ENCODE assay signal across 23 cellular contexts in the genomic region with DNA sequence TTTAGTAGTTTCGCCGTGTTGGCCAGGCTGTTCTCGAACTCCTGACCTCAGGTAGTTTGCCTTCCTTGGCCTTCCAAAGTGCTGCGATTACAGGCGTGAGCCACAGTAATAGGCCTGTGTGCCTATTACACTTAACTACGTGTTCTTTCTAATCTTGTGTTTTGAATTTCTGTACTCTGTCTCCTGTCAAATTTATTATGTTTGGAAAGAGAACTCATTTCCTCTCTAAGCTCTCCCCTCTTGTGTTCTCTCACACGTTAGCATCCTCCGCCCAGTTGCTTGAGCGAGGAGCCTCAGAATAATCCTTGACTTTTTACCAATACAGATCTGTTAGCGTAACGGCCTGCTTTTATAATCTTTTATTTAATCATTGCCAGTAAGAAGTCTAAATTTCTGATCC. TPM values are rescaled to one million over a fixed set of nuclear protein-coding genes. Genes with fewer than 3 reads are reported as not detected.
A peak's percentile ranks its signal among the peaks of the same experiment; 100 is the strongest.
DNase-seq lines count a peak whose midpoint lies in the region; ATAC-seq and TF ChIP-seq lines count a peak whose summit lies in the region.
"Had no signal": no experiment of that assay in that cellular context is flagged by ENCODE, and none has a peak within 500 bp of the region (broad histone marks: within the 10 kb centered on the region; RNA-seq: fewer than 3 reads in every experiment).

No MANE protein-coding gene starts in this region.

- DNase-seq in activated naive CD4-positive, alpha-beta T cell treated with anti-CD3 and anti-CD28 coated beads, Interleukin-2, amount 50 U/mL, for 72 hours (ENCODE audit: low spot score in 2 of 2): no peak
- no peak for DNase-seq in activated naive CD4-positive, alpha-beta T cell treated with anti-CD3 and anti-CD28 coated beads for 36 hours
- DNase-seq in T-helper 17 cell: no peak
- no peak for DNase-seq in immature natural killer cell
- DNase-seq in transverse colon: no peak
- DNase-seq in testis: no peak
- DNase-seq in tibial artery: no peak
- DNase-seq: activated naive CD4-positive, alpha-beta T cell treated with Interleukin-2 at 50 U/mL for 16 hours; brain microvascular endothelial cell; COR-L47; cortex of kidney; EL; KBM-7; NCI-H187 treated with DMSO at 0.1 percent for 48 hours; NCI-H345; SJCRH30; spleen; T1000 had no signal

- CTCF ChIA-PET in activated naive CD4-positive, alpha-beta T cell treated with anti-CD3 and anti-CD28 coated beads for 36 hours (lab: Charles Lee): interaction anchor here (0.8 kb wide), 1 partner anchor 171 kb away, joined by 3 read pairs; no protein-coding TSS in a partner anchor

- H3K36me3 ChIP-seq in transverse colon: peaks cover 0 to 30% (median 13%) of the 10 kb centered on the region in 4 donors
- H3K36me3 ChIP-seq in testis (ENCODE audit: low read depth, missing control alignments): no peaks in the 10 kb centered on the region
- peaks cover 17 to 43% (median 35%) of the 10 kb centered on the region in 3 donors for H3K36me3 ChIP-seq in tibial artery

- WGBS in transverse colon (ENCODE audit: low coverage in 1 of 2), 2 donors: 70 to 93% methylated on average over 3 to 11 of the region's 11 CpGs
- 83 to 86% methylated on average over 11 of the region's 11 CpGs for WGBS in testis, 2 donors

- no peaks in the 10 kb centered on the region for H3K27me3 ChIP-seq in transverse colon
- H3K27me3 ChIP-seq in testis: no peaks in the 10 kb centered on the region
- no peaks in the 10 kb centered on the region for H3K27me3 ChIP-seq in tibial artery
- H3K27me3 ChIP-seq: brain microvascular endothelial cell, SJCRH30, spleen had no signal

- peak overlapping the region; percentile 1 to 5 for H3K27ac Mint-ChIP-seq in activated naive CD4-positive, alpha-beta T cell treated with anti-CD3 and anti-CD28 coated beads, Interleukin-2, amount 50 U/mL, for 72 hours
- H3K27ac Mint-ChIP-seq in activated naive CD4-positive, alpha-beta T cell treated with anti-CD3 and anti-CD28 coated beads for 36 hours: no peak overlapping the region
- peak overlapping the region; percentile 84 for H3K27ac Mint-ChIP-seq in T-helper 17 cell
- H3K27ac Mint-ChIP-seq in immature natural killer cell: peak overlapping the region in 4 of 6 donors; percentile 5 to 53 (median 31)
- H3K27ac Mint-ChIP-seq: GM23338 had no signal

- peaks cover 66% of the 10 kb centered on the region for H3K4me1 Mint-ChIP-seq in activated naive CD4-positive, alpha-beta T cell treated with anti-CD3 and anti-CD28 coated beads for 36 hours (ENCODE audit: low read depth)
- peaks cover 49% of the 10 kb centered on the region for H3K4me1 Mint-ChIP-seq in T-helper 17 cell
- H3K4me1 Mint-ChIP-seq in immature natural killer cell: peaks cover 64 to 79% of the 10 kb centered on the region in 2 donors

- peak; percentile 29 for TF ChIP-seq EP300 in transverse colon (IDR thresholded peaks at IDR 0.05; ENCODE audit: low read depth)

- peaks cover 36 to 41% of the 10 kb centered on the region in 2 donors for H3K36me3 Mint-ChIP-seq in activated naive CD4-positive, alpha-beta T cell treated with anti-CD3 and anti-CD28 coated beads, Interleukin-2, amount 50 U/mL, for 72 hours
- peaks cover 33% of the 10 kb centered on the region for H3K36me3 Mint-ChIP-seq in activated naive CD4-positive, alpha-beta T cell treated with anti-CD3 and anti-CD28 coated beads for 36 hours (ENCODE audit: low read depth)
- H3K36me3 Mint-ChIP-seq in T-helper 17 cell (ENCODE audit: low read depth) (peaks cover 16% of the 10 kb centered on the region), immature natural killer cell (peaks cover 14 to 37% (median 19%) of the 10 kb centered on the region in 3 donors)

- H3K9me3 Mint-ChIP-seq in activated naive CD4-positive, alpha-beta T cell treated with anti-CD3 and anti-CD28 coated beads, Interleukin-2, amount 50 U/mL, for 72 hours: peaks cover 0 to 8% of the 10 kb centered on the region in 2 donors
- no peaks in the 10 kb centered on the region for H3K9me3 Mint-ChIP-seq in activated naive CD4-positive, alpha-beta T cell treated with anti-CD3 and anti-CD28 coated beads for 36 hours
- H3K9me3 Mint-ChIP-seq in immature natural killer cell: no peaks in the 10 kb centered on the region

- no peak overlapping the region for H3K4me3 ChIP-seq in transverse colon
- H3K4me3 ChIP-seq in testis: no peak overlapping the region
- H3K4me3 ChIP-seq in tibial artery: no peak overlapping the region
- H3K4me3 ChIP-seq: GM23338, SJCRH30, spleen had no signal

- H3K4me3 Mint-ChIP-seq in activated naive CD4-positive, alpha-beta T cell treated with anti-CD3 and anti-CD28 coated beads for 36 hours: no peak overlapping the region
- H3K4me3 Mint-ChIP-seq in T-helper 17 cell: peak overlapping the region; percentile 61
- peak overlapping the region in 4 of 5 donors; percentile 1 to 35 (median 14) for H3K4me3 Mint-ChIP-seq in immature natural killer cell
- H3K4me3 Mint-ChIP-seq: GM23338 had no signal

- no peak for TF ChIP-seq CTCF in transverse colon (IDR thresholded peaks at IDR 0.05)
- TF ChIP-seq CTCF in testis (IDR thresholded peaks at IDR 0.05): no peak
- TF ChIP-seq CTCF in tibial artery (IDR thresholded peaks at IDR 0.05): no peak

- no peak for TF ChIP-seq POLR2A in transverse colon (IDR thresholded peaks at IDR 0.05)
- no peak for TF ChIP-seq POLR2A in testis (IDR thresholded peaks at IDR 0.05)

- H3K9me3 ChIP-seq in T-helper 17 cell (ENCODE audit: control insufficient read depth, low read length, poor library complexity, severe bottlenecking) (no peaks in the 10 kb centered on the region), transverse colon (no peaks in the 10 kb centered on the region), testis (no peaks in the 10 kb centered on the region), tibial artery (no peaks in the 10 kb centered on the region)
- H3K9me3 ChIP-seq: spleen had no signal

- H3K27ac ChIP-seq in transverse colon (peak overlapping the region in 2 of 4 donors; percentile 54), testis (no peak overlapping the region), tibial artery (no peak overlapping the region)
- H3K27ac ChIP-seq: brain microvascular endothelial cell, SJCRH30, spleen had no signal

- no peaks in the 10 kb centered on the region for H3K27me3 Mint-ChIP-seq in activated naive CD4-positive, alpha-beta T cell treated with anti-CD3 and anti-CD28 coated beads for 36 hours (ENCODE audit: low read depth)
- H3K27me3 Mint-ChIP-seq in T-helper 17 cell (no peaks in the 10 kb centered on the region), immature natural killer cell (ENCODE audit: low read depth in 3 of 3) (peaks cover 0 to 5% (median 0%) of the 10 kb centered on the region in 3 donors)

- H3K4me1 ChIP-seq in transverse colon (peaks cover 4 to 30% (median 16%) of the 10 kb centered on the region in 4 donors), testis (peaks cover 10% of the 10 kb centered on the region), tibial artery (peaks cover 0 to 30% (median 19%) of the 10 kb centered on the region in 4 donors)

- intact Hi-C loops in activated naive CD4-positive, alpha-beta T cell treated with anti-CD3 and anti-CD28 coated beads for 36 hours (cut with micrococcal nuclease): no loop called here
- intact Hi-C loops in transverse colon (cut with DNase I; ENCODE audit: low total_unique reads): loop anchor here (10.0 kb wide), 1 partner anchor 400 kb away; no protein-coding TSS in a partner anchor
- intact Hi-C loops in testis (cut with DNase I; ENCODE audit: low total_unique reads): loop anchor here (10.0 kb wide), 1 partner anchor 650 kb away; no protein-coding TSS in a partner anchor
- intact Hi-C loops in tibial artery (cut with DNase I; ENCODE audit: low total_unique reads): no loop called here

- in situ Hi-C loops in transverse colon (cut with MboI; ENCODE audit: low pct_ligation_motif_present in 1 of 4, low pct_unique_long_range_greater_than_20kb in 1 of 4, low sequenced_read_pairs in 3 of 4): loop anchor here in 3 of 4 donors (25.0 kb wide), 1 partner anchor 393 kb away; the partner anchor contains the start of gene SNORC (in 3 of the 3)

- ATAC-seq in activated naive CD4-positive, alpha-beta T cell treated with anti-CD3 and anti-CD28 coated beads, Interleukin-2, amount 50 U/mL, for 72 hours: no peak
- ATAC-seq in T-helper 17 cell (no peak), GM18519 (IDR thresholded peaks at IDR 0.05; ENCODE audit: low FRiP score, unreplicated experiment) (no peak)
- ATAC-seq: GM23338, Panc1 had no signal

RNA-seq across cellular contexts. Expression of gene ATG16L1, which starts 3.7 kb away (rescaled TPM):
- 10 to 100 TPM; 30.6 to 34.2 TPM for total RNA-seq in activated naive CD4-positive, alpha-beta T cell treated with anti-CD3 and anti-CD28 coated beads, Interleukin-2, amount 50 U/mL, for 72 hours
- total RNA-seq in activated naive CD4-positive, alpha-beta T cell treated with anti-CD3 and anti-CD28 coated beads for 36 hours: 10 to 100 TPM; 21.2 to 24.2 TPM
- total RNA-seq in T-helper 17 cell (100 to 1,000 TPM in 1 of 2 donors, 10 to 100 TPM in 1; 87.3 to 115 TPM), transverse colon (100 to 1,000 TPM in 1 of 4 donors, 10 to 100 TPM in 3; 10.1 to 101 (median 50.3) TPM), testis (10 to 100 TPM; 47.2 to 53.1 TPM)
- polyA plus RNA-seq in immature natural killer cell (10 to 100 TPM in 2 of 3 donors, 1 to 10 TPM in 1; 9.3 to 16.4 (median 13.2) TPM), testis (ENCODE audit: insufficient read depth, low read depth, low replicate concordance) (37.3 TPM)

RNA-seq across cellular contexts. Expression of gene SAG, which starts 52.5 kb away (rescaled TPM):
- under 1 TPM in 1 of 2 donors, not detected in 1; 0.05 TPM for total RNA-seq in activated naive CD4-positive, alpha-beta T cell treated with anti-CD3 and anti-CD28 coated beads, Interleukin-2, amount 50 U/mL, for 72 hours
- total RNA-seq in activated naive CD4-positive, alpha-beta T cell treated with anti-CD3 and anti-CD28 coated beads for 36 hours: under 1 TPM in 1 of 2 experiments, not detected in 1; 0.19 TPM
- total RNA-seq in T-helper 17 cell: under 1 TPM; 0.10 to 0.25 TPM
- polyA plus RNA-seq in immature natural killer cell: not detected
- total RNA-seq in transverse colon: not detected
- 10 to 100 TPM in 1 of 2 donors, 1 to 10 TPM in 1; 5.1 to 10.2 TPM for total RNA-seq in testis
- 25.6 TPM for polyA plus RNA-seq in testis (ENCODE audit: insufficient read depth, low read depth, low replicate concordance)
- total RNA-seq: GM23338, kidney epithelial cell, mesenteric fat pad, SJCRH30 had no signal
- polyA plus RNA-seq: GM23338, spleen had no signal

Comparison
In these comparisons a context has a peak if more than half of its experiments do, and no peak if none do; other contexts are left out.
1. RNA of gene SAG, which starts 52.5 kb away (total RNA-seq): 5.1 to 10.2 TPM in testis; 0.19 TPM in activated naive CD4-positive, alpha-beta T cell treated with anti-CD3 and anti-CD28 coated beads for 36 hours, 0.10 to 0.25 TPM in T-helper 17 cell, 0.05 TPM in activated naive CD4-positive, alpha-beta T cell treated with anti-CD3 and anti-CD28 coated beads, Interleukin-2, amount 50 U/mL, for 72 hours and not detected in transverse colon; every median in the first group is over 4 times any median in the second.
2. intact Hi-C loops: an anchor here in transverse colon (10.0 kb wide) and testis (10.0 kb wide); none called in activated naive CD4-positive, alpha-beta T cell treated with anti-CD3 and anti-CD28 coated beads for 36 hours and tibial artery.